24 cellular contexts compared by ENCODE assay signal in the genomic region with DNA sequence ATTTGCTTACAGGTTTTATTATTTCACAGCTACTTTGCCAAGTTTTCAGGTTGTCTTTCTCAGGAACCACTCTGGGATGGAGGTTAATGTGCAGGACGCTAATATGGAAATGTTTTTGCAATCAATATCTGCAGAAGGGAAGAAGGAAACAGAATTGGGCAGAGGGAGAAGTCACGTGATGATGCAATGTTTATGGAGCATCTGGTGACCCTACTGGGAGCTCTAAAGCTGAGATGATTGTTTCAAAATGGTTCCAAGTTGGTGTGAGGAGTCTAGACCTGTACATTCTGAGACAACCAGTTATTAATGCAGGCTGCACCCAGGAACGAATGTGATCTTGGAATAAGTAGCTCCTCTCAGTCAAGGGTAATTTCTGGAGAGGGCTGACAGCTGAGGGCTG.
"Had no signal": no experiment of that assay in that cellular context is flagged by ENCODE, and none has a peak within 500 bp of the region (broad histone marks: within the 10 kb centered on the region; RNA-seq: fewer than 3 reads in every experiment).

No MANE protein-coding gene starts in this region.

- H3K27me3 ChIP-seq: ascending aorta, brain microvascular endothelial cell, cardiac muscle cell, colonic mucosa had no signal

- H3K4me3 ChIP-seq: ascending aorta, cardiac muscle cell, colonic mucosa had no signal

- H3K4me1 ChIP-seq: ascending aorta, colonic mucosa had no signal

- DNase-seq: activated B cell treated with CpG ODN at 0.5 μM for 24 hours; activated CD4-positive, alpha-beta T cell treated with anti-CD3 and anti-CD28 coated beads for 1 hour; activated CD4-positive, alpha-beta T cell treated with anti-CD3 and anti-CD28 coated beads, Interleukin-2, amount 10 ng/mL, durations not matched to agents 24 days and 14 days; activated CD4-positive, alpha-beta T cell treated with anti-CD3 and anti-CD28 coated beads, Interleukin-2, amount 50 U/mL, for 48 hours; activated CD8-positive, alpha-beta memory T cell treated with anti-CD3 and anti-CD28 coated beads, Interleukin-2, amount 10 ng/mL, durations not matched to agents 7 days and 5 days; activated effector memory CD4-positive, alpha-beta T cell treated with Interleukin-2 at 50 U/mL for 16 hours; activated naive CD4-positive, alpha-beta T cell; activated naive CD8-positive, alpha-beta T cell treated with anti-CD3 and anti-CD28 coated beads, Interleukin-2, amount 50 U/mL, for 24 hours; activated T-cell treated with anti-CD3 and anti-CD28 coated beads, Interleukin-2, amount 50 U/mL, for 24 hours; amniotic stem cell; brain microvascular endothelial cell; cerebellar nuclear complex; colonic mucosa; NCI-H1048; NCI-H146; NCI-H187 treated with DMSO at 0.1 percent for 48 hours; NCI-H510A treated with DMSO at 0.1 percent for 48 hours; PC-3; SIG-M5; T-helper 17 cell; T1000 had no signal

- H3K9me3 ChIP-seq: ascending aorta, colonic mucosa had no signal

- H3K27ac ChIP-seq: ascending aorta, brain microvascular endothelial cell, cardiac muscle cell, colonic mucosa had no signal

- H3K36me3 ChIP-seq: ascending aorta, brain microvascular endothelial cell, cardiac muscle cell, colonic mucosa had no signal

- FAIRE-seq: TTC549 had no signal

- ATAC-seq: activated CD8-positive, alpha-beta memory T cell treated with anti-CD3 and anti-CD28 coated beads, Interleukin-2, amount 10 ng/mL, durations not matched to agents 7 days and 5 days; activated naive CD8-positive, alpha-beta T cell treated with anti-CD3 and anti-CD28 coated beads, Interleukin-2, amount 50 U/mL, for 24 hours; PC-3; T-helper 17 cell had no signal
